In genomic region chr4:10589808-10590207, GRCh38 we compare ENCODE assay signal across 21 cellular contexts.
DNase-seq lines count a peak whose midpoint lies in the region; ATAC-seq and TF ChIP-seq lines count a peak whose summit lies in the region.
"Had no signal": no experiment of that assay in that cellular context is flagged by ENCODE, and none has a peak within 500 bp of the region (broad histone marks: within the 10 kb centered on the region; RNA-seq: fewer than 3 reads in every experiment).

No MANE protein-coding gene starts in this region.

- H3K9me3 Mint-ChIP-seq in central memory CD8-positive, alpha-beta T cell = no peaks in the 10 kb centered on the region
- H3K9me3 Mint-ChIP-seq: natural killer cell treated with Interleukin-12 subunit alpha and Interleukin-12 subunit beta and Interleukin-15 and Interleukin-18, amount 100 ng/mL, for 72 hours had no signal

- H3K79me1 ChIP-seq in IMR-90 (ENCODE audit: low read depth in 1 of 2, low read length in 2 of 2) = no peaks in the 10 kb centered on the region
- no peaks in the 10 kb centered on the region for H3K79me1 ChIP-seq in mesendoderm (ENCODE audit: low read length)

- dilution Hi-C loops in IMR-90 (cut with HindIII; ENCODE audit: low sequenced_read_pairs, unreplicated experiment) = no loop called here

- no peak overlapping the region for H3K9ac ChIP-seq in BLaER1 treated with 17β-estradiol and CSF1 and Interleukin-3, amounts not matched to agents 10 nM and 100 nM
- no peak overlapping the region for H3K9ac ChIP-seq in IMR-90 (ENCODE audit: low read depth, low read length)
- H3K9ac ChIP-seq in mesendoderm (ENCODE audit: low read length) = peak overlapping the region; percentile 8

- 25% methylated on average over 1 of the region's 5 CpGs; no CpG with 5 or more reads in 1 of the 2 experiments for WGBS in IMR-90 (ENCODE audit: extremely low coverage in 2 of 2, insufficient read length in 1 of 2), 2 experiments
- no CpG with 5 or more reads among the region's 5 CpGs for WGBS in mesendoderm (ENCODE audit: extremely low coverage, insufficient coverage, low lambda C conversion rate)

- intact Hi-C loops in IMR-90 (cut with micrococcal nuclease) = loop anchor here (10.0 kb wide), 1 partner anchor 1035 kb away; no protein-coding TSS in a partner anchor

- H4K20me1 ChIP-seq in BLaER1 treated with 17β-estradiol and CSF1 and Interleukin-3, amounts not matched to agents 10 nM and 100 nM = no peaks in the 10 kb centered on the region
- no peaks in the 10 kb centered on the region for H4K20me1 ChIP-seq in IMR-90 (ENCODE audit: insufficient read depth, low read length)

- peaks cover 26% of the 10 kb centered on the region for H3K4me1 Mint-ChIP-seq in central memory CD8-positive, alpha-beta T cell

- H3K4me3 ChIP-seq in BLaER1 treated with 17β-estradiol and CSF1 and Interleukin-3, amounts not matched to agents 10 nM and 100 nM = no peak overlapping the region
- no peak overlapping the region for H3K4me3 ChIP-seq in IMR-90 (ENCODE audit: insufficient read depth, low read depth, low read length)
- H3K4me3 ChIP-seq in mesendoderm (ENCODE audit: low read length) = no peak overlapping the region
- H3K4me3 ChIP-seq: gastrocnemius medialis, sigmoid colon, suprapubic skin, vagina had no signal

- no peak for TF ChIP-seq POLR2A in IMR-90 (IDR thresholded peaks at IDR 0.05; ENCODE audit: low read depth, low read length)

- H3K18ac ChIP-seq in IMR-90 (ENCODE audit: low read depth, low read length) (no peak overlapping the region), mesendoderm (ENCODE audit: low read length) (no peak overlapping the region)

- H3K27me3 ChIP-seq in BLaER1 treated with 17β-estradiol and CSF1 and Interleukin-3, amounts not matched to agents 10 nM and 100 nM = no peaks in the 10 kb centered on the region
- H3K27me3 ChIP-seq in IMR-90 (ENCODE audit: control insufficient read depth, insufficient read depth, low read length) = no peaks in the 10 kb centered on the region
- no peaks in the 10 kb centered on the region for H3K27me3 ChIP-seq in mesendoderm (ENCODE audit: insufficient read depth, low read length, poor library complexity)
- H3K27me3 ChIP-seq: gastrocnemius medialis, sigmoid colon, suprapubic skin, vagina had no signal

- no peak overlapping the region for H2BK5ac ChIP-seq in IMR-90 (ENCODE audit: low read depth, low read length, poor library complexity, severe bottlenecking)
- H2BK5ac ChIP-seq in mesendoderm (ENCODE audit: low read length) = peak overlapping the region; percentile 75

- no peaks in the 10 kb centered on the region for H3K36me3 ChIP-seq in BLaER1 treated with 17β-estradiol and CSF1 and Interleukin-3, amounts not matched to agents 10 nM and 100 nM
- no peaks in the 10 kb centered on the region for H3K36me3 ChIP-seq in IMR-90 (ENCODE audit: control insufficient read depth, insufficient read depth, low read length)
- H3K36me3 ChIP-seq in mesendoderm (ENCODE audit: control insufficient read depth, insufficient read depth, low read length) = no peaks in the 10 kb centered on the region
- H3K36me3 ChIP-seq: gastrocnemius medialis, sigmoid colon, suprapubic skin, vagina had no signal

- H4K8ac ChIP-seq in IMR-90 (ENCODE audit: low read depth in 2 of 2, low read length in 2 of 2) (no peak overlapping the region), mesendoderm (ENCODE audit: low read depth, low read length) (no peak overlapping the region)

- no peak overlapping the region for H3K4ac ChIP-seq in IMR-90 (ENCODE audit: low read depth, low read length)
- H3K4ac ChIP-seq in mesendoderm (ENCODE audit: low read depth, low read length) = no peak overlapping the region

- no peak for TF ChIP-seq RAD21 in IMR-90 (IDR thresholded peaks at IDR 0.05; ENCODE audit: low read length)

- peaks cover 17 to 45% (median 39%) of the 10 kb centered on the region in 10 experiments for H3K4me1 ChIP-seq in BLaER1 treated with 17β-estradiol and CSF1 and Interleukin-3, amounts not matched to agents 10 nM and 100 nM
- H3K4me1 ChIP-seq in IMR-90 (ENCODE audit: control insufficient read depth, insufficient read depth, low read length) = peaks cover 3% of the 10 kb centered on the region; the same call in 1 of the 2 replicates
- peaks cover 3% of the 10 kb centered on the region for H3K4me1 ChIP-seq in mesendoderm (ENCODE audit: control insufficient read depth, low read depth, low read length)
- H3K4me1 ChIP-seq: gastrocnemius medialis, sigmoid colon, vagina had no signal

- H2AFZ ChIP-seq in IMR-90 (replicated peaks; ENCODE audit: low read length, poor library complexity) = peak overlapping the region; percentile 18

- peak overlapping the region in 7 of 11 experiments; percentile 8 to 59 (median 38); a peak in 9 of 22 replicates for H3K27ac ChIP-seq in BLaER1 treated with 17β-estradiol and CSF1 and Interleukin-3, amounts not matched to agents 10 nM and 100 nM
- H3K27ac ChIP-seq in IMR-90 (ENCODE audit: insufficient read depth, low read length) (no peak overlapping the region), mesendoderm (ENCODE audit: low read depth, low read length) (no peak overlapping the region)
- H3K27ac ChIP-seq: gastrocnemius medialis, sigmoid colon, suprapubic skin, vagina had no signal

- H2BK120ac ChIP-seq in IMR-90 (ENCODE audit: low read depth, low read length) = no peak overlapping the region
- H2BK120ac ChIP-seq in mesendoderm (ENCODE audit: low read depth, low read length) = no peak overlapping the region

- no peak overlapping the region for H3K4me3 Mint-ChIP-seq in central memory CD8-positive, alpha-beta T cell
- H3K4me3 Mint-ChIP-seq: activated CD8-positive, alpha-beta memory T cell treated with anti-CD3 and anti-CD28 coated beads, Interleukin-2, amount 10 ng/mL, durations not matched to agents 7 days and 5 days had no signal

- H2BK20ac ChIP-seq in IMR-90 (ENCODE audit: low read depth, low read length) = 0 out of 2 replicates have a peak overlapping the region, but pooled peaks have one; percentile 1

- CTCF ChIA-PET in IMR-90 (lab: Yijun Ruan, JAX) = no interaction called here

- H4K91ac ChIP-seq in IMR-90 (ENCODE audit: insufficient read depth, low read depth, low read length) = no peak overlapping the region

- H3K9me1 ChIP-seq in IMR-90 (ENCODE audit: insufficient read depth, low read length) = 0 out of 2 replicates have a peak, but pooled peaks cover 7% of the 10 kb centered on the region

- no peak for TF ChIP-seq CTCF in IMR-90 (conservative IDR thresholded peaks at IDR 0.05; ENCODE audit: low read depth, low read length)

- DNase-seq in IMR-90 (peak; percentile 29), mesendoderm (no peak), germinal center (ENCODE audit: low spot score) (no peak), DMS79 treated with DMSO at 0.1 percent for 48 hours (lab: John Stamatoyannopoulos, UW) (no peak), kidney tubule cell (ENCODE audit: low spot score) (no peak), HuH-7 (ENCODE audit: low spot score) (no peak)
- DNase-seq in central memory CD8-positive, alpha-beta T cell (ENCODE audit: low spot score in 2 of 2) = no peak
- DNase-seq: activated CD4-positive, CD25-positive, alpha-beta regulatory T cell treated with anti-CD3 and anti-CD28 coated beads, Interleukin-2, amount 50 U/mL, for 72 hours; activated CD8-positive, alpha-beta memory T cell treated with anti-CD3 and anti-CD28 coated beads, Interleukin-2, amount 10 ng/mL, durations not matched to agents 7 days and 5 days; cortex of kidney; DMS53; gastrocnemius medialis; HCEC 1CT; NCI-H1105 treated with DMSO at 0.1 percent for 48 hours; NCI-H524; posterior cingulate gyrus; sigmoid colon had no signal

- H4K5ac ChIP-seq in IMR-90 (ENCODE audit: low read depth, low read length) = no peak overlapping the region
- no peak overlapping the region for H4K5ac ChIP-seq in mesendoderm (ENCODE audit: low read length)

- no peaks in the 10 kb centered on the region for H3K79me2 ChIP-seq in mesendoderm (ENCODE audit: control insufficient read depth, insufficient read depth, low read length)

- H3K4me2 ChIP-seq in BLaER1 treated with 17β-estradiol and CSF1 and Interleukin-3, amounts not matched to agents 10 nM and 100 nM = peak overlapping the region; percentile 49 to 85 (median 73)
- H3K4me2 ChIP-seq in IMR-90 (ENCODE audit: low read depth, low read length) (no peak overlapping the region), mesendoderm (ENCODE audit: low read length) (no peak overlapping the region)

- no peak overlapping the region for H3K14ac ChIP-seq in IMR-90 (replicated peaks; ENCODE audit: low read depth, low read length)

- no peak for ATAC-seq in IMR-90 (ENCODE audit: low read depth)
- ATAC-seq in central memory CD8-positive, alpha-beta T cell (replicated peaks; ENCODE audit: extremely low read depth, poor library complexity, severe bottlenecking) = peak; percentile 35
- ATAC-seq: activated CD8-positive, alpha-beta memory T cell treated with anti-CD3 and anti-CD28 coated beads, Interleukin-2, amount 10 ng/mL, durations not matched to agents 7 days and 5 days; gastrocnemius medialis had no signal

- no peaks in the 10 kb centered on the region for H3K9me3 ChIP-seq in BLaER1 treated with 17β-estradiol and CSF1 and Interleukin-3, amounts not matched to agents 10 nM and 100 nM (replicated peaks in 1 of 11)
- no peaks in the 10 kb centered on the region for H3K9me3 ChIP-seq in IMR-90 (ENCODE audit: control insufficient read depth, insufficient read depth, low read length)
- H3K9me3 ChIP-seq: gastrocnemius medialis, sigmoid colon, suprapubic skin, vagina had no signal

- in situ Hi-C loops in IMR-90 (cut with MboI; ENCODE audit: low sequenced_read_pairs) = loop anchor here (10.0 to 25.0 kb wide), 2 partner anchors 222 to 1125 kb away; no protein-coding TSS in a partner anchor

- no peak overlapping the region for H3K23ac ChIP-seq in IMR-90 (ENCODE audit: low read depth, low read length)
- no peak overlapping the region for H3K23ac ChIP-seq in mesendoderm (ENCODE audit: low read length)

- no peak overlapping the region for H3K56ac ChIP-seq in IMR-90 (ENCODE audit: extremely low read depth, insufficient read depth, low read length)
- peak overlapping the region; percentile 71 for H3K56ac ChIP-seq in mesendoderm (ENCODE audit: low read length)

- H2BK15ac ChIP-seq in IMR-90 (ENCODE audit: low read depth, low read length) = no peak overlapping the region
- no peak overlapping the region for H2BK15ac ChIP-seq in mesendoderm (replicated peaks; ENCODE audit: low read depth)

- H3K27me3 Mint-ChIP-seq in central memory CD8-positive, alpha-beta T cell = no peaks in the 10 kb centered on the region
- H3K27me3 Mint-ChIP-seq: activated CD8-positive, alpha-beta memory T cell treated with anti-CD3 and anti-CD28 coated beads, Interleukin-2, amount 10 ng/mL, durations not matched to agents 7 days and 5 days had no signal

- no peak overlapping the region for H3K27ac Mint-ChIP-seq in central memory CD8-positive, alpha-beta T cell (ENCODE audit: low read depth)
- H3K27ac Mint-ChIP-seq: activated CD8-positive, alpha-beta memory T cell treated with anti-CD3 and anti-CD28 coated beads, Interleukin-2, amount 10 ng/mL, durations not matched to agents 7 days and 5 days had no signal

- BruUV-seq in IMR-90 (replicated peaks; lab: Mats Ljungman, UMichigan) = no TSS peak

- H3K36me3 Mint-ChIP-seq in central memory CD8-positive, alpha-beta T cell (ENCODE audit: insufficient read depth) = no peaks in the 10 kb centered on the region
- H3K36me3 Mint-ChIP-seq: activated CD8-positive, alpha-beta memory T cell treated with anti-CD3 and anti-CD28 coated beads, Interleukin-2, amount 10 ng/mL, durations not matched to agents 7 days and 5 days; natural killer cell treated with Interleukin-12 subunit alpha and Interleukin-12 subunit beta and Interleukin-15 and Interleukin-18, amount 100 ng/mL, for 72 hours had no signal

- peak overlapping the region; percentile 24; the same call in 1 of the 2 replicates for H2AK5ac ChIP-seq in IMR-90 (ENCODE audit: low read depth, low read length)
- H2AK5ac ChIP-seq in mesendoderm (ENCODE audit: low read length) = peak overlapping the region; percentile 54

- no peak overlapping the region for H2AK9ac ChIP-seq in IMR-90 (replicated peaks; ENCODE audit: low read depth, low read length, poor library complexity)

- POLR2A ChIA-PET in IMR-90 (lab: Charles Lee; ENCODE audit: unreplicated experiment) = no interaction called here

Comparison
In these comparisons a context has a peak if more than half of its experiments do, and no peak if none do; other contexts are left out.
1. H3K27ac ChIP-seq: peak in BLaER1 treated with 17β-estradiol and CSF1 and Interleukin-3, amounts not matched to agents 10 nM and 100 nM (7 of 11); none in IMR-90 (single experiment) and mesendoderm (single experiment).
2. H3K4me2 ChIP-seq: peak in BLaER1 treated with 17β-estradiol and CSF1 and Interleukin-3, amounts not matched to agents 10 nM and 100 nM (11 of 11); none in IMR-90 (single experiment) and mesendoderm (single experiment).